1 cellular context compared by ENCODE assay signal in the genomic region with DNA sequence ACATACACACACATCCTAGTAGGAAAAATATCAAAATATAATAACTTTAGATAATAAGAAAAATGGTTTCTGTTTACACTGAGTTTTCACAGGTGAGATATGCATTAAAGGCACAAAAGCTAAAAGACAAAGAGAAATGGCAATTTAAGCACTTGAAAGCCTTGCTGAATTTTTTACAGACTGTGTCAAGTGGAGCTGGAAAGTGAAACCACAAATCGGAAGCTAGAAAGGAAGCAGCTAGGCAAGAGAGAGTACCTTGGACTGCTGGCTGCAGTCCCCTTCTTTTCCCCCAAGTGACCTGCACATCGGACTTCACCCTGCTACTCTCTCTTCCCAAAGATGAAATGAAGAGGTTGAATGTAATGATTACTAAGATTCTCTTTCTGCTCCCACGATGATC.
TF ChIP-seq lines count a peak whose summit lies in the region.

No MANE protein-coding gene starts in this region.

TF ChIP-seq in SK-N-SH treated with all-trans-retinoic acid at 6 μM for 48 hours, 23 proteins besides CTCF, POLR2A, EP300 and RAD21 (continued from another document):
- TF ChIP-seq ZFP30 (CRISPR knock-in tag; IDR thresholded peaks at IDR 0.05) (no peak), TOX (CRISPR knock-in tag; IDR thresholded peaks at IDR 0.05; ENCODE audit: borderline replicate concordance) (no peak), ZNF8 (CRISPR knock-in tag; IDR thresholded peaks at IDR 0.05) (no peak)
